ENCODE assay signal across 8 cellular contexts in genomic region chr1:9429369-9429766, GRCh38.
A peak's percentile ranks its signal among the peaks of the same experiment; 100 is the strongest.
DNase-seq lines count a peak whose midpoint lies in the region; FAIRE-seq and TF ChIP-seq lines count a peak whose summit lies in the region.

No MANE protein-coding gene starts in this region.

- H3K4me3 ChIP-seq in astrocyte (ENCODE audit: insufficient read depth, low read depth, low read length) (peak overlapping the region; percentile 76), testis (peak overlapping the region; percentile 58 to 63)

- TF ChIP-seq CTCF in astrocyte (IDR thresholded peaks at IDR 0.05; ENCODE audit: insufficient read depth, low read depth, low read length), result no peak
- no peak for TF ChIP-seq CTCF in testis (IDR thresholded peaks at IDR 0.05)

- no peaks in the 10 kb centered on the region for H3K36me3 Mint-ChIP-seq in T-helper 2 cell treated with Interferon-gamma antibody and Interleukin-4, amounts not matched to agents 5 μg/mL and 100 μg/mL, for 36 hours (ENCODE audit: low read depth)
- no peaks in the 10 kb centered on the region for H3K36me3 Mint-ChIP-seq in astrocyte (ENCODE audit: low read depth, unreplicated experiment)

- H3K9ac ChIP-seq in astrocyte (ENCODE audit: low read length), result peak overlapping the region; percentile 78

- H4K20me1 ChIP-seq in astrocyte (ENCODE audit: insufficient read depth, low read length), result no peaks in the 10 kb centered on the region

- H3K4me3 Mint-ChIP-seq in T-helper 2 cell treated with Interferon-gamma antibody and Interleukin-4, amounts not matched to agents 5 μg/mL and 100 μg/mL, for 36 hours, result peak overlapping the region; percentile 99
- H3K4me3 Mint-ChIP-seq in astrocyte (ENCODE audit: unreplicated experiment), result peak overlapping the region; percentile 87

- 9 to 10% methylated on average over 6 of the region's 6 CpGs for WGBS in testis, 2 donors

- peak; percentile 13 for FAIRE-seq in astrocyte (lab: Jason Lieb, UNC)

- peak overlapping the region; percentile 68 for H3K27ac ChIP-seq in astrocyte (ENCODE audit: low read depth, low read length)
- peak overlapping the region; percentile 84 for H3K27ac ChIP-seq in layer of hippocampus (ENCODE audit: low read depth, low read length)
- peak overlapping the region; percentile 69 to 87 for H3K27ac ChIP-seq in testis

- H3K9me3 ChIP-seq in astrocyte (ENCODE audit: insufficient read depth, low read depth, low read length), result no peaks in the 10 kb centered on the region
- no peaks in the 10 kb centered on the region for H3K9me3 ChIP-seq in testis

- no peaks in the 10 kb centered on the region for H3K79me2 ChIP-seq in astrocyte (ENCODE audit: insufficient read depth, low read length)

- no peaks in the 10 kb centered on the region for H3K27me3 ChIP-seq in astrocyte (ENCODE audit: insufficient read depth, low read length)
- no peaks in the 10 kb centered on the region for H3K27me3 ChIP-seq in layer of hippocampus (ENCODE audit: control insufficient read depth, insufficient read depth, low read length)
- H3K27me3 ChIP-seq in testis, result no peaks in the 10 kb centered on the region

- peaks cover 44% of the 10 kb centered on the region for H3K4me1 Mint-ChIP-seq in T-helper 2 cell treated with Interferon-gamma antibody and Interleukin-4, amounts not matched to agents 5 μg/mL and 100 μg/mL, for 36 hours (ENCODE audit: low read depth)
- peaks cover 21% of the 10 kb centered on the region for H3K4me1 Mint-ChIP-seq in astrocyte (ENCODE audit: low read depth, unreplicated experiment)

- peak overlapping the region; percentile 98 for H3K27ac Mint-ChIP-seq in T-helper 2 cell treated with Interferon-gamma antibody and Interleukin-4, amounts not matched to agents 5 μg/mL and 100 μg/mL, for 36 hours
- peak overlapping the region; percentile 97 for H3K27ac Mint-ChIP-seq in astrocyte (ENCODE audit: unreplicated experiment)

- H2AFZ ChIP-seq in astrocyte (ENCODE audit: low read depth, low read length), result peak overlapping the region; percentile 89

- H3K4me2 ChIP-seq in astrocyte (ENCODE audit: low read length), result peak overlapping the region; percentile 89

- no peak for DNase-seq in T-helper 2 cell treated with Interferon-gamma antibody and Interleukin-4, amounts not matched to agents 5 μg/mL and 100 μg/mL, for 36 hours (ENCODE audit: low spot score)
- DNase-seq in T-helper 2 cell, result no peak
- no peak for DNase-seq in astrocyte (ENCODE audit: low read depth)
- DNase-seq in testis, result peak; percentile 82
- no peak for DNase-seq in NCI-H524 (lab: John Stamatoyannopoulos, UW)
- DNase-seq in stimulated activated CD4-positive, alpha-beta T cell treated with anti-CD3 and anti-CD28 coated beads, Interleukin-1b, Interleukin-23, amount 100 ng/mL, for 48 hours, result no peak
- DNase-seq in SHP77 (lab: John Stamatoyannopoulos, UW), result no peak

- intact Hi-C loops in testis (cut with DNase I; ENCODE audit: low total_unique reads), result loop anchor here (10.0 kb wide), 1 partner anchor 55 kb away; no protein-coding TSS in a partner anchor

- H3K36me3 ChIP-seq in astrocyte (ENCODE audit: insufficient read depth, low read length), result no peaks in the 10 kb centered on the region
- H3K36me3 ChIP-seq in testis (ENCODE audit: low read depth, missing control alignments), result no peaks in the 10 kb centered on the region

- peaks cover 9% of the 10 kb centered on the region for H3K27me3 Mint-ChIP-seq in T-helper 2 cell treated with Interferon-gamma antibody and Interleukin-4, amounts not matched to agents 5 μg/mL and 100 μg/mL, for 36 hours (ENCODE audit: low read depth)
- peaks cover 4% of the 10 kb centered on the region for H3K27me3 Mint-ChIP-seq in astrocyte (ENCODE audit: low read depth, unreplicated experiment)

- TF ChIP-seq POLR2A in testis (IDR thresholded peaks at IDR 0.05), result no peak

- H3K9me3 Mint-ChIP-seq in T-helper 2 cell treated with Interferon-gamma antibody and Interleukin-4, amounts not matched to agents 5 μg/mL and 100 μg/mL, for 36 hours, result no peaks in the 10 kb centered on the region
- peaks cover 2% of the 10 kb centered on the region for H3K9me3 Mint-ChIP-seq in astrocyte (ENCODE audit: unreplicated experiment)

- H3K4me1 ChIP-seq in astrocyte (ENCODE audit: insufficient read depth, low read length), result peaks cover 5% of the 10 kb centered on the region
- peaks cover 14% of the 10 kb centered on the region for H3K4me1 ChIP-seq in testis
